ENCODE assay signal across 1 cellular context in the genomic region with DNA sequence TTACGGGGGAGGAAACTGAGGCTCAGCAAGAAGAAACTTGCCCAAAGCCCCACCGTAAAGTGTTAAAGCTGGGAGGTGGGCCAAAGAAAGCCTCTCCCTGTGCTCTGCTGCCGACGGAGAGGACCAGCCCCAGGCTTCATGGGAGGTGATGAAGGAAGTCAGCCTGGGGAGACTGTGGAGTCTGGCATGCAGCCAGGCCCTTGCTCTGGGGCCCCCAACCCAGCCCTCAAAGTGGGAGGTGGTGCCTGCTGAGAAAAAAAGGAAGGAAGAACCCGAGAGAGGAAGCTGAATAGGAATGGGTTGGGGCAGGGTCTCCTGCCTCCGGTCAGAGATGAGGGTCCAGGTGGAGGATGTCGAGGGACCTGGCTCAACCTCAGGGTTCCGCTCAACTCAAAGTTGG.
TF ChIP-seq lines count a peak whose summit lies in the region.

No MANE protein-coding gene starts in this region.

TF ChIP-seq in GM23338, 12 proteins besides CTCF, POLR2A, EP300 and RAD21 (continued from another document):
- TF ChIP-seq, protein P1, sequence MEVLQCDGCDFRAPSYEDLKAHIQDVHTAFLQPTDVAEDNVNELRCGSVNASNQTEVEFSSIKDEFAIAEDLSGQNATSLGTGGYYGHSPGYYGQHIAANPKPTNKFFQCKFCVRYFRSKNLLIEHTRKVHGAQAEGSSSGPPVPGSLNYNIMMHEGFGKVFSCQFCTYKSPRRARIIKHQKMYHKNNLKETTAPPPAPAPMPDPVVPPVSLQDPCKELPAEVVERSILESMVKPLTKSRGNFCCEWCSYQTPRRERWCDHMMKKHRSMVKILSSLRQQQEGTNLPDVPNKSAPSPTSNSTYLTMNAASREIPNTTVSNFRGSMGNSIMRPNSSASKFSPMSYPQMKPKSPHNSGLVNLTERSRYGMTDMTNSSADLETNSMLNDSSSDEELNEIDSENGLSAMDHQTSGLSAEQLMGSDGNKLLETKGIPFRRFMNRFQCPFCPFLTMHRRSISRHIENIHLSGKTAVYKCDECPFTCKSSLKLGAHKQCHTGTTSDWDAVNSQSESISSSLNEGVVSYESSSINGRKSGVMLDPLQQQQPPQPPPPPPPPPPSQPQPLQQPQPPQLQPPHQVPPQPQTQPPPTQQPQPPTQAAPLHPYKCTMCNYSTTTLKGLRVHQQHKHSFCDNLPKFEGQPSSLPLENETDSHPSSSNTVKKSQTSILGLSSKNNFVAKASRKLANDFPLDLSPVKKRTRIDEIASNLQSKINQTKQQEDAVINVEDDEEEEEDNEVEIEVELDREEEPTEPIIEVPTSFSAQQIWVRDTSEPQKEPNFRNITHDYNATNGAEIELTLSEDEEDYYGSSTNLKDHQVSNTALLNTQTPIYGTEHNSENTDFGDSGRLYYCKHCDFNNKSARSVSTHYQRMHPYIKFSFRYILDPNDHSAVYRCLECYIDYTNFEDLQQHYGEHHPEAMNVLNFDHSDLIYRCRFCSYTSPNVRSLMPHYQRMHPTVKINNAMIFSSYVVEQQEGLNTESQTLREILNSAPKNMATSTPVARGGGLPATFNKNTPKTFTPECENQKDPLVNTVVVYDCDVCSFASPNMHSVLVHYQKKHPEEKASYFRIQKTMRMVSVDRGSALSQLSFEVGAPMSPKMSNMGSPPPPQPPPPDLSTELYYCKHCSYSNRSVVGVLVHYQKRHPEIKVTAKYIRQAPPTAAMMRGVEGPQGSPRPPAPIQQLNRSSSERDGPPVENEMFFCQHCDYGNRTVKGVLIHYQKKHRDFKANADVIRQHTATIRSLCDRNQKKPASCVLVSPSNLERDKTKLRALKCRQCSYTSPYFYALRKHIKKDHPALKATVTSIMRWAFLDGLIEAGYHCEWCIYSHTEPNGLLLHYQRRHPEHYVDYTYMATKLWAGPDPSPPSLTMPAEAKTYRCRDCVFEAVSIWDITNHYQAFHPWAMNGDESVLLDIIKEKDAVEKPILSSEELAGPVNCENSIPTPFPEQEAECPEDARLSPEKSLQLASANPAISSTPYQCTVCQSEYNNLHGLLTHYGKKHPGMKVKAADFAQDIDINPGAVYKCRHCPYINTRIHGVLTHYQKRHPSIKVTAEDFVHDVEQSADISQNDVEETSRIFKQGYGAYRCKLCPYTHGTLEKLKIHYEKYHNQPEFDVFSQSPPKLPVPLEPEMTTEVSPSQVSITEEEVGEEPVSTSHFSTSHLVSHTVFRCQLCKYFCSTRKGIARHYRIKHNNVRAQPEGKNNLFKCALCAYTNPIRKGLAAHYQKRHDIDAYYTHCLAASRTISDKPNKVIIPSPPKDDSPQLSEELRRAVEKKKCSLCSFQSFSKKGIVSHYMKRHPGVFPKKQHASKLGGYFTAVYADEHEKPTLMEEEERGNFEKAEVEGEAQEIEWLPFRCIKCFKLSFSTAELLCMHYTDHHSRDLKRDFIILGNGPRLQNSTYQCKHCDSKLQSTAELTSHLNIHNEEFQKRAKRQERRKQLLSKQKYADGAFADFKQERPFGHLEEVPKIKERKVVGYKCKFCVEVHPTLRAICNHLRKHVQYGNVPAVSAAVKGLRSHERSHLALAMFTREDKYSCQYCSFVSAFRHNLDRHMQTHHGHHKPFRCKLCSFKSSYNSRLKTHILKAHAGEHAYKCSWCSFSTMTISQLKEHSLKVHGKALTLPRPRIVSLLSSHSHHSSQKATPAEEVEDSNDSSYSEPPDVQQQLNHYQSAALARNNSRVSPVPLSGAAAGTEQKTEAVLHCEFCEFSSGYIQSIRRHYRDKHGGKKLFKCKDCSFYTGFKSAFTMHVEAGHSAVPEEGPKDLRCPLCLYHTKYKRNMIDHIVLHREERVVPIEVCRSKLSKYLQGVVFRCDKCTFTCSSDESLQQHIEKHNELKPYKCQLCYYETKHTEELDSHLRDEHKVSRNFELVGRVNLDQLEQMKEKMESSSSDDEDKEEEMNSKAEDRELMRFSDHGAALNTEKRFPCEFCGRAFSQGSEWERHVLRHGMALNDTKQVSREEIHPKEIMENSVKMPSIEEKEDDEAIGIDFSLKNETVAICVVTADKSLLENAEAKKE (CRISPR knock-in tag; IDR thresholded peaks at IDR 0.05) = no peak
- TF ChIP-seq CREB1 (CRISPR knock-in tag; IDR thresholded peaks at IDR 0.05; ENCODE audit: low read depth) (no peak), EZH2 (IDR thresholded peaks at IDR 0.05; ENCODE audit: low read depth, unreplicated experiment) (no peak)
